8 cellular contexts compared by ENCODE assay signal in the genomic region with DNA sequence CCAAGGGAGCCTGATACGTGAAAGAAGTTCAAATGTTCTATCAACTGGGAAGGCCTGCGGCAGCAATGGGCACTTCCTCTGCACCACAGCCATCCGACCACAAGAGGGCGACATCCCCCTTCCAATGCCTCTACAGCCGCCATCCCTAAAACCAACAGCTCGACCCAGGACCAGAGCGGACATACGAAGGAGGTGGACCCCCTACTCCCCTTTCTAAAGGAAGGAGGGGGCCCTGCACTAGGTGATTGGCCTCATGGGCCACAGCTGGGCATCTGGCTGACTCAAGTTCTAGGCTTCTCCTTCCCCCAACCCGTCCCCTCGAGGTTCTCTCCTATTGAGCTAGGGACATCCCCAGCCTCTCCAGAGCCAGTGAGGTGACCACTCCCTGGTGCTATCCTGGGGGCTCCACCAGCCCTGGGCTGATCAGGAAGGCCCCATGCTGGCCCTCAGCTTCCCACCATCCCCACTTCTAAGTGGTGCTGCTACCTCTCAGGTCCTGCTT.
DNase-seq lines count a peak whose midpoint lies in the region; ATAC-seq and TF ChIP-seq lines count a peak whose summit lies in the region.

No MANE protein-coding gene starts in this region.

- H3K4me1 Mint-ChIP-seq in CD8-positive, alpha-beta T cell (ENCODE audit: low read depth): peaks cover 21% of the 10 kb centered on the region
- H3K4me1 Mint-ChIP-seq in activated naive CD8-positive, alpha-beta T cell treated with anti-CD3 and anti-CD28 coated beads, Interleukin-2, amount 50 U/mL, for 24 hours: peaks cover 16% of the 10 kb centered on the region

- no peak overlapping the region for H3K27ac Mint-ChIP-seq in CD8-positive, alpha-beta T cell
- H3K27ac Mint-ChIP-seq in activated naive CD8-positive, alpha-beta T cell treated with anti-CD3 and anti-CD28 coated beads, Interleukin-2, amount 50 U/mL, for 24 hours: no peak overlapping the region

- ATAC-seq in CD8-positive, alpha-beta T cell: peak; percentile 62
- peak; percentile 76 for ATAC-seq in GM19455 (IDR thresholded peaks at IDR 0.05; ENCODE audit: unreplicated experiment)
- peak; percentile 62 for ATAC-seq in activated naive CD8-positive, alpha-beta T cell treated with anti-CD3 and anti-CD28 coated beads, Interleukin-2, amount 50 U/mL, for 24 hours
- ATAC-seq in left cardiac atrium: peak; percentile 72 to 73
- ATAC-seq in HG03457 (IDR thresholded peaks at IDR 0.05; ENCODE audit: unreplicated experiment): no peak

- H3K4me3 Mint-ChIP-seq in CD8-positive, alpha-beta T cell: no peak overlapping the region
- no peak overlapping the region for H3K4me3 Mint-ChIP-seq in activated naive CD8-positive, alpha-beta T cell treated with anti-CD3 and anti-CD28 coated beads, Interleukin-2, amount 50 U/mL, for 24 hours

- intact Hi-C loops in CD8-positive, alpha-beta T cell (cut with DNase I, micrococcal nuclease): loop anchor here (1.0 kb wide), 4 partner anchors 101 to 283 kb away; no protein-coding TSS in a partner anchor
- intact Hi-C loops in left cardiac atrium (cut with DNase I): loop anchor here (2.0 to 10.0 kb wide), 4 partner anchors 102 to 279 kb away; a partner anchor contains a TSS

- H3K9me3 ChIP-seq in CD8-positive, alpha-beta T cell (ENCODE audit: low read length): no peaks in the 10 kb centered on the region
- H3K9me3 ChIP-seq in Loucy (ENCODE audit: insufficient read depth, low read depth, low read length): no peaks in the 10 kb centered on the region; the same call in 1 of the 2 replicates
- H3K9me3 ChIP-seq in SU-DHL-6 (ENCODE audit: insufficient read depth, low read length): no peaks in the 10 kb centered on the region

- H4K20me1 ChIP-seq in Loucy (ENCODE audit: insufficient read depth, low read length, poor library complexity, severe bottlenecking) (no peaks in the 10 kb centered on the region), SU-DHL-6 (ENCODE audit: low read depth, low read length) (no peaks in the 10 kb centered on the region)

- no peak overlapping the region for H3K27ac ChIP-seq in CD8-positive, alpha-beta T cell (ENCODE audit: low read depth, low read length)
- H3K27ac ChIP-seq in SU-DHL-6 (ENCODE audit: low read depth, low read length): no peak overlapping the region

- POLR2A ChIA-PET in CD8-positive, alpha-beta T cell (lab: Charles Lee): no interaction called here

- H2AFZ ChIP-seq in Loucy (ENCODE audit: low read length) (peak overlapping the region; percentile 93), SU-DHL-6 (ENCODE audit: low read depth, low read length, severe bottlenecking) (no peak overlapping the region)

- H3K9me3 Mint-ChIP-seq in CD8-positive, alpha-beta T cell: peaks cover 10% of the 10 kb centered on the region
- H3K9me3 Mint-ChIP-seq in activated naive CD8-positive, alpha-beta T cell treated with anti-CD3 and anti-CD28 coated beads, Interleukin-2, amount 50 U/mL, for 24 hours: peaks cover 9% of the 10 kb centered on the region

- peak; percentile 79 for TF ChIP-seq CTCF in CD8-positive, alpha-beta T cell (IDR thresholded peaks at IDR 0.05)
- TF ChIP-seq CTCF in Loucy (conservative IDR thresholded peaks at IDR 0.05; ENCODE audit: low read length) (peak; percentile 97), SU-DHL-6 (IDR thresholded peaks at IDR 0.05; ENCODE audit: insufficient read depth, low read length, poor library complexity, severe bottlenecking) (peak; percentile 88)

- no peaks in the 10 kb centered on the region for H3K27me3 ChIP-seq in CD8-positive, alpha-beta T cell (ENCODE audit: insufficient read depth, low read length)
- H3K27me3 ChIP-seq in Loucy (ENCODE audit: insufficient read depth, low read length, poor library complexity, severe bottlenecking): no peaks in the 10 kb centered on the region
- H3K27me3 ChIP-seq in SU-DHL-6 (ENCODE audit: low read length): no peaks in the 10 kb centered on the region

- no peaks in the 10 kb centered on the region for H3K9me2 ChIP-seq in Loucy (replicated peaks; ENCODE audit: low read depth, low read length)
- H3K9me2 ChIP-seq in SU-DHL-6 (replicated peaks; ENCODE audit: insufficient read depth, low read length): no peaks in the 10 kb centered on the region

- H3K4me3 ChIP-seq in CD8-positive, alpha-beta T cell (ENCODE audit: low read depth, low read length): no peak overlapping the region
- H3K4me3 ChIP-seq in Loucy (ENCODE audit: low read length, poor library complexity, severe bottlenecking) (no peak overlapping the region), SU-DHL-6 (ENCODE audit: insufficient read depth, low read length, poor library complexity, severe bottlenecking) (no peak overlapping the region)

- H3K36me3 ChIP-seq in CD8-positive, alpha-beta T cell (ENCODE audit: insufficient read depth, low read length): no peaks in the 10 kb centered on the region
- H3K36me3 ChIP-seq in Loucy (ENCODE audit: insufficient read depth, low read length) (no peaks in the 10 kb centered on the region), SU-DHL-6 (ENCODE audit: low read length) (no peaks in the 10 kb centered on the region)

- peaks cover 7% of the 10 kb centered on the region for H3K36me3 Mint-ChIP-seq in CD8-positive, alpha-beta T cell
- peaks cover 5% of the 10 kb centered on the region for H3K36me3 Mint-ChIP-seq in activated naive CD8-positive, alpha-beta T cell treated with anti-CD3 and anti-CD28 coated beads, Interleukin-2, amount 50 U/mL, for 24 hours (ENCODE audit: low read depth)

- H3F3A ChIP-seq in Loucy (ENCODE audit: low read depth) (no peaks in the 10 kb centered on the region), SU-DHL-6 (ENCODE audit: insufficient read depth) (no peaks in the 10 kb centered on the region)

- peaks cover 8% of the 10 kb centered on the region for H3K4me1 ChIP-seq in CD8-positive, alpha-beta T cell (ENCODE audit: insufficient read depth, low read length)
- H3K4me1 ChIP-seq in Loucy (ENCODE audit: insufficient read depth, low read length, poor library complexity, severe bottlenecking): no peaks in the 10 kb centered on the region

- DNase-seq in CD8-positive, alpha-beta T cell: peak; percentile 43 to 85 (median 66)
- peak; percentile 81 for DNase-seq in activated naive CD8-positive, alpha-beta T cell treated with anti-CD3 and anti-CD28 coated beads, Interleukin-2, amount 50 U/mL, for 24 hours
- DNase-seq in left cardiac atrium (peak; percentile 81), renal cortical epithelial cell (ENCODE audit: low read depth) (peak; percentile 34)

- no peaks in the 10 kb centered on the region for H3K27me3 Mint-ChIP-seq in CD8-positive, alpha-beta T cell (ENCODE audit: low read depth)
- H3K27me3 Mint-ChIP-seq in activated naive CD8-positive, alpha-beta T cell treated with anti-CD3 and anti-CD28 coated beads, Interleukin-2, amount 50 U/mL, for 24 hours: peaks cover 2% of the 10 kb centered on the region

- no peaks in the 10 kb centered on the region for H3K79me2 ChIP-seq in Loucy (ENCODE audit: insufficient read depth, low read length)
- H3K79me2 ChIP-seq in SU-DHL-6 (ENCODE audit: insufficient read depth, low read length): no peaks in the 10 kb centered on the region

- H3K4me2 ChIP-seq in Loucy (ENCODE audit: low read depth, low read length, poor library complexity, severe bottlenecking) (peak overlapping the region; percentile 18), SU-DHL-6 (ENCODE audit: low read depth, low read length, poor library complexity, severe bottlenecking) (no peak overlapping the region)

- H3K9ac ChIP-seq in Loucy (ENCODE audit: low read depth, low read length, poor library complexity, severe bottlenecking): no peak overlapping the region
- H3K9ac ChIP-seq in SU-DHL-6 (ENCODE audit: low read length): no peak overlapping the region

- CTCF ChIA-PET in CD8-positive, alpha-beta T cell (lab: Charles Lee): interaction anchor here (0.6 to 3.5 kb wide), 33 partner anchors 9 to 1090 kb away, joined by 3 to 50 read pairs (median 4); a partner anchor contains a TSS
